In the genomic region with DNA sequence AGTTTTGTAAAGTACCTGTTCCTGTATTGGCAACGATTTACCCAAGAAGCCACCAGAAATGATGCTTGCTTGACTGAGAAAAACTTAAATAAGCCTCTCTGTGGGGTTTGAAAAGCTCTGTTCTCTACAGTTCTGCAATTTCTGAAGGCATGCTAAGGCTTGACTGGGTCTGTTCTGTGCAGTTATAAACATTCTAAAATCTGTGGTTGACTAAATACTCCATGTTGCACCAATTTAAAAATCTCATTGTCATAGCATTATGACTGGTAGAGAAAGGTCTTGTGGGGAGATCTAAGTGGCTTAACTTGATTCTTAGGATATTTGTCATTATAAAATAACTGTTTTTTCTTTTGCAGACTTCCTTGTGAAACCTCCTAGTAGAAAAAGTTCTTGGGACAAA, we compare ENCODE assay signal across 23 cellular contexts.
"Had no signal": no experiment of that assay in that cellular context is flagged by ENCODE, and none has a peak within 500 bp of the region (broad histone marks: within the 10 kb centered on the region; RNA-seq: fewer than 3 reads in every experiment).

No MANE protein-coding gene starts in this region.

- H3K36me3 ChIP-seq: pancreas, right lobe of liver, thoracic aorta, upper lobe of right lung, uterus had no signal

- H3K4me1 ChIP-seq: right lobe of liver, upper lobe of right lung, uterus had no signal

- H3K27me3 ChIP-seq: gastroesophageal sphincter, heart right ventricle, pancreas, right lobe of liver, tibial nerve, upper lobe of right lung, uterus had no signal

- H3K27ac ChIP-seq: gastroesophageal sphincter, heart right ventricle, lower lobe of right lung, pancreas, right lobe of liver, thoracic aorta, tibial nerve, upper lobe of right lung, uterus had no signal

- H3K9me3 ChIP-seq: gastroesophageal sphincter, heart right ventricle, lower lobe of right lung, pancreas, right lobe of liver, thoracic aorta, tibial nerve, upper lobe of right lung, uterus had no signal

- ATAC-seq: effector memory CD8-positive, alpha-beta T cell; gastroesophageal sphincter; heart right ventricle; left ventricle myocardium superior; lower lobe of right lung; natural killer cell; pancreas; stimulated activated memory B cell treated with anti-CD40 and anti-IgM and Interleukin-4, amounts not matched to agents 10 μg/mL and 1 μg/mL and 100 μg/mL, for 72 hours; stimulated activated naive CD8-positive, alpha-beta T cell treated with anti-CD3 and anti-CD28 coated beads, Interleukin-15, Interleukin-2, amounts not matched to agents 100 U/mL and 50 U/mL, for 24 hours; upper lobe of right lung had no signal

- DNase-seq: cerebellar nuclear complex; cortex of kidney; effector memory CD8-positive, alpha-beta T cell; glutamatergic neuron; heart right ventricle; hypothalamus; immature natural killer cell; islet precursor cell; left ventricle myocardium superior; lower lobe of right lung; natural killer cell; pancreas; retina; right lobe of liver; stimulated activated CD4-positive, alpha-beta T cell treated with anti-CD3 and anti-CD28 coated beads, Interleukin-2, amount 100 ng/mL, for 24 hours; stimulated activated CD4-positive, alpha-beta T cell treated with anti-CD3 and anti-CD28 coated beads, Interleukin-4, amount 100 ng/mL, for 24 hours; stimulated activated naive CD8-positive, alpha-beta T cell treated with anti-CD3 and anti-CD28 coated beads, Interleukin-15, Interleukin-2, amounts not matched to agents 100 U/mL and 50 U/mL, for 24 hours; upper lobe of right lung; uterus had no signal

- H3K4me3 ChIP-seq: gastroesophageal sphincter, heart right ventricle, lower lobe of right lung, pancreas, right lobe of liver, thoracic aorta, tibial nerve, upper lobe of right lung, uterus had no signal
